In the genomic region with DNA sequence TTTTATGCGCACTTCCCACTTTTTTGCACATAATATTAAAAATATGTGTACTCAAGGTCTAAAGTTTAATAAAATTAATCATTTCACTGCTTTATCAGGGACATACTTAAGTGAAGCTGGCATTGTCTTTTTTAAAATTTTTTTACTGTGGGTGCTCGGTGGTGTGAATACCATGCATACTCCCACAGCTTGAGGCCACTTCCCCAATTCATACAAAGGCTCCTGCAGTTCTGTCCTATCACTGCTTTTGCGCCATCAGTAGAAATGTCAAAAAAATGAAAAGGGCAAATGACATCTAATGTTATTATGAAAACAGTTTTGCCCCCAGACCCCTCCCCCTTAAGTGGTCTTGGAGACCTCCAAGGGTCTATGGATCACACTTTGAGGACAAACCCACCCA, we compare ENCODE assay signal across 19 cellular contexts.
"Had no signal": no experiment of that assay in that cellular context is flagged by ENCODE, and none has a peak within 500 bp of the region (broad histone marks: within the 10 kb centered on the region; RNA-seq: fewer than 3 reads in every experiment).

No MANE protein-coding gene starts in this region.

- H3K4me3 ChIP-seq: left ventricle myocardium inferior, lung, mucosa of descending colon, ovary, right atrium auricular region, right lobe of liver, smooth muscle cell, suprapubic skin, thoracic aorta, tibial artery, vagina had no signal

- ATAC-seq: mucosa of descending colon; naive thymus-derived CD4-positive, alpha-beta T cell; natural killer cell treated with Interleukin-12 subunit alpha and Interleukin-12 subunit beta and Interleukin-15 and Interleukin-18, amount 100 ng/mL, for 72 hours; right lobe of liver had no signal

- H3K36me3 ChIP-seq: left ventricle myocardium inferior, ovary, right atrium auricular region, right lobe of liver, suprapubic skin, thoracic aorta, tibial artery, vagina had no signal

- H3K4me1 ChIP-seq: left ventricle myocardium inferior, right atrium auricular region, right lobe of liver, suprapubic skin, tibial artery, vagina had no signal

- H3K9me3 ChIP-seq: left ventricle myocardium inferior, mucosa of descending colon, ovary, right atrium auricular region, right lobe of liver, suprapubic skin, thoracic aorta, tibial artery, vagina had no signal

- H3K27me3 ChIP-seq: ovary, right atrium auricular region, right lobe of liver, suprapubic skin, vagina had no signal

- H3K4me2 ChIP-seq: smooth muscle cell had no signal

- DNase-seq: islet precursor cell; left ventricle myocardium inferior; midbrain; mucosa of descending colon; naive thymus-derived CD4-positive, alpha-beta T cell; ovary; right lobe of liver; stimulated activated CD4-positive, alpha-beta T cell treated with anti-CD3 and anti-CD28 coated beads, Interleukin-1b, Interleukin-23, amount 100 ng/mL, for 48 hours; stimulated activated CD4-positive, alpha-beta T cell treated with anti-CD3 and anti-CD28 coated beads, Interleukin-2, amount 100 ng/mL, for 48 hours; stimulated activated CD4-positive, alpha-beta T cell treated with anti-CD3 and anti-CD28 coated beads, Interleukin-4, amount 100 ng/mL, for 4 hours; stimulated activated naive CD4-positive, alpha-beta T cell; tibial artery had no signal

- H3K27ac ChIP-seq: left ventricle myocardium inferior, ovary, right atrium auricular region, right lobe of liver, suprapubic skin, thoracic aorta, tibial artery, vagina had no signal
